Comparison of ENCODE assay signal across 13 cellular contexts in genomic region chr12:131218291-131219172, GRCh38.
DNase-seq lines count a peak whose midpoint lies in the region; ATAC-seq and TF ChIP-seq lines count a peak whose summit lies in the region.
"Had no signal": no experiment of that assay in that cellular context is flagged by ENCODE, and none has a peak within 500 bp of the region (broad histone marks: within the 10 kb centered on the region; RNA-seq: fewer than 3 reads in every experiment).

No MANE protein-coding gene starts in this region.

- peaks cover 16% of the 10 kb centered on the region for H3K27me3 ChIP-seq in HAP-1 (ENCODE audit: low read depth)
- H3K27me3 ChIP-seq in stomach, result peaks cover 0 to 68% (median 19%) of the 10 kb centered on the region in 3 donors
- H3K27me3 ChIP-seq: Peyer's patch had no signal

- TF ChIP-seq CTCF in stomach (IDR thresholded peaks at IDR 0.05), result no peak

- H3K4me3 ChIP-seq in HAP-1 (no peak overlapping the region), stomach (no peak overlapping the region)

- in situ Hi-C loops in HAP-1 (cut with MboI; ENCODE audit: low sequenced_read_pairs), result no loop called here

- intact Hi-C loops in stomach (cut with DNase I; ENCODE audit: low total_unique reads), result no loop called here

- no peak for TF ChIP-seq POLR2A in stomach (IDR thresholded peaks at IDR 0.05)

- no peak overlapping the region for H3K27ac ChIP-seq in stomach

- H3K9me3 ChIP-seq in HAP-1, result no peaks in the 10 kb centered on the region
- no peaks in the 10 kb centered on the region for H3K9me3 ChIP-seq in stomach
- H3K9me3 ChIP-seq: Peyer's patch had no signal

- H3K36me3 ChIP-seq in HAP-1 (replicated peaks) (no peaks in the 10 kb centered on the region), stomach (no peaks in the 10 kb centered on the region)
- H3K36me3 ChIP-seq: Peyer's patch had no signal

- peak; percentile 55 for DNase-seq in activated effector memory CD4-positive, alpha-beta T cell treated with anti-CD3 and anti-CD28 coated beads, Interleukin-2, amount 50 U/mL, for 16 hours
- no peak for DNase-seq in activated effector memory CD4-positive, alpha-beta T cell treated with Interleukin-2 at 50 U/mL for 16 hours
- DNase-seq in Kasumi-1 (lab: John Stamatoyannopoulos, UW) (peak; percentile 53 to 63), iPS-NIHi7 (ENCODE audit: extremely low spot score) (peak; percentile 62), HAP-1 (ENCODE audit: low spot score in 2 of 2) (no peak), stomach (no peak)
- no peak for DNase-seq in activated naive CD4-positive, alpha-beta T cell treated with anti-CD3 and anti-CD28 coated beads, Interleukin-2, amount 50 U/mL, for 16 hours
- DNase-seq: activated CD4-positive, alpha-beta T cell treated with anti-CD3 and anti-CD28 coated beads for 48 hours; effector memory CD8-positive, alpha-beta T cell; naive thymus-derived CD4-positive, alpha-beta T cell; NCI-H1417 treated with DMSO at 0.1 percent for 48 hours had no signal

- 44 to 56% (median 45%) methylated on average over 21 to 25 of the region's 25 CpGs for WGBS in stomach, 5 donors

- ATAC-seq in GM21737 (IDR thresholded peaks at IDR 0.05; ENCODE audit: unreplicated experiment), result no peak
- ATAC-seq: effector memory CD8-positive, alpha-beta T cell; naive thymus-derived CD4-positive, alpha-beta T cell had no signal

- no peak for TF ChIP-seq EP300 in stomach (IDR thresholded peaks at IDR 0.05)

- H3K4me1 ChIP-seq in HAP-1 (no peaks in the 10 kb centered on the region), stomach (peaks cover 0 to 6% (median 0%) of the 10 kb centered on the region in 4 donors)

Comparison
In these comparisons a context has a peak if more than half of its experiments do, and no peak if none do; other contexts are left out.
1. DNase-seq: peak in activated effector memory CD4-positive, alpha-beta T cell treated with anti-CD3 and anti-CD28 coated beads, Interleukin-2, amount 50 U/mL, for 16 hours (single experiment), Kasumi-1 (2 of 2) and iPS-NIHi7 (single experiment); none in activated effector memory CD4-positive, alpha-beta T cell treated with Interleukin-2 at 50 U/mL for 16 hours (single experiment), activated naive CD4-positive, alpha-beta T cell treated with anti-CD3 and anti-CD28 coated beads, Interleukin-2, amount 50 U/mL, for 16 hours (single experiment), HAP-1 (0 of 2) and stomach (single experiment).